ENCODE assay signal across 9 cellular contexts in the genomic region with DNA sequence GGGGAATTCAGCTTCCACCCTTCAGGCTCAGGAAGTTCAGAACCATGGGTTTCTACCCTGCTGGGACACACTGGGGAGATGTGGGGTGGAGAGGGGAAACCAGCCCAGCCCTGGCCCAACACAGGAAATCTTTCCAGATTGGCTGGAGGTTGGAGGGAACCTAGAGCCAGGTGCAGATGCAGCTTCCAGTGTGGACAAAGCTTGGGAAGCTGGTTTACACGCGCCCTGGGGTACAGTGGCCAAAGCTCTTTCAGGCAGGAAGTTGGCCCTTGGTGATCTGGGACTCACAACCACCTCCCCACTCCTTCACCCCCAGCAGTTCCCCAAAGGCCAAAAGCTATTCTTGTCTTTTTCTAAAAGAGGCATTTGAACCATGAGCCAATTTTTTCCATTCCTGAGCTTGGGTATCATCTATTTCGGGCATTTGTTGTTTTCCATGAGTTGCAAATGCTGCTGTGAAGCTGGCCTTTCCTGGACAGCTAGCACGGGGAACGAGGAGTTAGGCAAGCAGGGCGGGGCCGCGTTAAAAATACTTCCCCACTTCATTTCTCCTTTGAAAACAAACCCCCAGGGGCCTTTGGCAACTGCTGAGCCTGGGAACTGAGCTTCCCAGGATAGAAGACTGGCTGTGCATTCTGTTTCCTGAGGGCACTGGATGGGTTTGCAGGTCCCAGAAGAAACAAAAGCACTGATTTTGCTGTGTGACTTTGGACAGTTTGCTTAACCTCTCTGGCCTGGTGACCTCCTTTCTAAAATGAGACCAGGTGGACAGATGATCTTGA. TPM values are rescaled to one million over a fixed set of nuclear protein-coding genes. Genes with fewer than 3 reads are reported as not detected.
A peak's percentile ranks its signal among the peaks of the same experiment; 100 is the strongest.
DNase-seq lines count a peak whose midpoint lies in the region; ATAC-seq and TF ChIP-seq lines count a peak whose summit lies in the region.
"Had no signal": no experiment of that assay in that cellular context is flagged by ENCODE, and none has a peak within 500 bp of the region (broad histone marks: within the 10 kb centered on the region; RNA-seq: fewer than 3 reads in every experiment).

No MANE protein-coding gene starts in this region.

- H2BK12ac ChIP-seq in trophoblast cell (ENCODE audit: low read length) = no peak overlapping the region

- H3K36me3 ChIP-seq in esophagus muscularis mucosa = no peaks in the 10 kb centered on the region
- H3K36me3 ChIP-seq in trophoblast cell (ENCODE audit: control insufficient read depth in 1 of 2, insufficient read depth in 2 of 2, low read length in 2 of 2) = no peaks in the 10 kb centered on the region
- H3K36me3 ChIP-seq in OCI-LY7 (ENCODE audit: insufficient read depth, low read length) = no peaks in the 10 kb centered on the region

- H3K36me3 Mint-ChIP-seq in CD14-positive monocyte = peaks cover 0 to 4% of the 10 kb centered on the region in 2 donors

- H4K20me1 ChIP-seq in OCI-LY7 (ENCODE audit: insufficient read depth, low read length) = peaks cover 1% of the 10 kb centered on the region; the same call in 1 of the 2 replicates

- H3K4me3 Mint-ChIP-seq in CD14-positive monocyte = peak overlapping the region; percentile 12 to 67

- no peak for ATAC-seq in GM19455 (IDR thresholded peaks at IDR 0.05; ENCODE audit: unreplicated experiment)

- TF ChIP-seq POLR2A in esophagus muscularis mucosa (IDR thresholded peaks at IDR 0.05; ENCODE audit: low read depth) = no peak

- H3K4me3 ChIP-seq in esophagus muscularis mucosa (peak overlapping the region in 2 of 4 donors; percentile 8 to 19), trophoblast cell (ENCODE audit: low read depth, low read length) (no peak overlapping the region), OCI-LY7 (ENCODE audit: low read depth, low read length, poor library complexity, severe bottlenecking) (no peak overlapping the region)

- TF ChIP-seq EP300 in esophagus muscularis mucosa (IDR thresholded peaks at IDR 0.05) = peak; percentile 82

- H3K27me3 ChIP-seq in esophagus muscularis mucosa = no peaks in the 10 kb centered on the region
- peaks cover 15% of the 10 kb centered on the region for H3K27me3 ChIP-seq in trophoblast cell (ENCODE audit: insufficient read depth, low read length)

- no peak overlapping the region for H3K14ac ChIP-seq in trophoblast cell (ENCODE audit: low read length)

- DNase-seq in CD14-positive monocyte (ENCODE audit: low spot score) (peak; percentile 68), NOMO-1 treated with DMSO at 0.1 percent for 48 hours (lab: John Stamatoyannopoulos, UW; ENCODE audit: unreplicated experiment) (peak; percentile 65), esophagus muscularis mucosa (ENCODE audit: extremely low spot score) (peak; percentile 97), trophoblast cell (peak; percentile 94), mesenteric fat pad (ENCODE audit: low spot score) (no peak), kidney tubule cell (ENCODE audit: low spot score) (no peak), OCI-LY7 (ENCODE audit: low spot score) (no peak)
- DNase-seq: activated CD4-positive, alpha-beta T cell treated with anti-CD3 and anti-CD28 coated beads, Interleukin-2, amount 50 U/mL, for 1 hour had no signal

- H3K4me1 ChIP-seq in esophagus muscularis mucosa (peaks cover 74 to 92% (median 85%) of the 10 kb centered on the region in 4 donors), trophoblast cell (ENCODE audit: control insufficient read depth in 1 of 2, insufficient read depth in 2 of 2, low read length in 2 of 2) (peaks cover 9 to 10% of the 10 kb centered on the region in 2 experiments), OCI-LY7 (ENCODE audit: insufficient read depth, low read length, poor library complexity, severe bottlenecking) (peaks cover 12% of the 10 kb centered on the region)

- H3K9me3 ChIP-seq in esophagus muscularis mucosa = no peaks in the 10 kb centered on the region
- no peaks in the 10 kb centered on the region for H3K9me3 ChIP-seq in trophoblast cell (ENCODE audit: insufficient read depth, low read depth, low read length)
- H3K9me3 ChIP-seq in OCI-LY7 (ENCODE audit: low read length) = no peaks in the 10 kb centered on the region

- H3K4me1 Mint-ChIP-seq in CD14-positive monocyte = peaks cover 65% of the 10 kb centered on the region

- intact Hi-C loops in CD14-positive monocyte (cut with micrococcal nuclease) (loop anchor here (10.0 kb wide), 1 partner anchor 389 kb away; a partner anchor contains a TSS), esophagus muscularis mucosa (cut with DNase I) (no loop called here), OCI-LY7 (cut with micrococcal nuclease; ENCODE audit: unreplicated experiment) (no loop called here)

- H3K23ac ChIP-seq in trophoblast cell (ENCODE audit: low read length) = no peak overlapping the region

- no peak overlapping the region for H3K4ac ChIP-seq in trophoblast cell (ENCODE audit: low read depth, low read length)

- no peak overlapping the region for H3K4me2 ChIP-seq in trophoblast cell (ENCODE audit: low read length)
- H3K4me2 ChIP-seq in OCI-LY7 (ENCODE audit: low read length) = no peak overlapping the region

- H2BK120ac ChIP-seq in trophoblast cell (ENCODE audit: insufficient read depth, low read length, poor library complexity) = no peak overlapping the region

- H2BK5ac ChIP-seq in trophoblast cell (ENCODE audit: low read depth, low read length, poor library complexity) = no peak overlapping the region

- H3K27me3 Mint-ChIP-seq in CD14-positive monocyte (ENCODE audit: low read depth in 3 of 3) = peaks cover 6 to 21% (median 16%) of the 10 kb centered on the region in 3 donors

- no peak overlapping the region for H3K9ac ChIP-seq in trophoblast cell (ENCODE audit: low read length)

- no TSS peak for BruUV-seq in OCI-LY7 (replicated peaks; lab: Mats Ljungman, UMichigan)

- no peaks in the 10 kb centered on the region for H3K79me1 ChIP-seq in trophoblast cell (ENCODE audit: low read length)

- no peak for TF ChIP-seq CTCF in CD14-positive monocyte (IDR thresholded peaks at IDR 0.05)
- TF ChIP-seq CTCF in esophagus muscularis mucosa (IDR thresholded peaks at IDR 0.05) = no peak
- no peak for TF ChIP-seq CTCF in OCI-LY7 (conservative IDR thresholded peaks at IDR 0.05; ENCODE audit: low read length)

- H2AK5ac ChIP-seq in trophoblast cell (ENCODE audit: low read length) = no peak overlapping the region

- no peak overlapping the region for H4K8ac ChIP-seq in trophoblast cell (ENCODE audit: low read depth, low read length)

- CTCF ChIA-PET in OCI-LY7 (lab: Charles Lee; ENCODE audit: unreplicated experiment) = no interaction called here

- no peak overlapping the region for H3K18ac ChIP-seq in trophoblast cell (ENCODE audit: low read length)

- H3K9me2 ChIP-seq in OCI-LY7 (ENCODE audit: insufficient read depth, low read length) = no peaks in the 10 kb centered on the region

- H2AFZ ChIP-seq in trophoblast cell (ENCODE audit: insufficient read depth, low read length, poor library complexity) (no peak overlapping the region), OCI-LY7 (ENCODE audit: low read length) (no peak overlapping the region)

- H3K79me2 ChIP-seq in trophoblast cell (ENCODE audit: control insufficient read depth, insufficient read depth, low read length, poor library complexity) = no peaks in the 10 kb centered on the region
- no peaks in the 10 kb centered on the region for H3K79me2 ChIP-seq in OCI-LY7 (ENCODE audit: insufficient read depth, low read depth, low read length)

- H3K9me3 Mint-ChIP-seq in CD14-positive monocyte = peaks cover 0 to 4% (median 0%) of the 10 kb centered on the region in 7 donors

- H3K27ac ChIP-seq in esophagus muscularis mucosa (replicated peaks in 1 of 4) (peak overlapping the region; percentile 93 to 100 (median 98)), trophoblast cell (ENCODE audit: low read depth, low read length) (no peak overlapping the region), OCI-LY7 (ENCODE audit: low read depth, low read length, poor library complexity, severe bottlenecking) (no peak overlapping the region)

- H3K27ac Mint-ChIP-seq in CD14-positive monocyte = peak overlapping the region; percentile 88 to 95 (median 93)

- H4K12ac ChIP-seq in trophoblast cell (ENCODE audit: low read depth, low read length) = no peak overlapping the region

- H4K91ac ChIP-seq in trophoblast cell (ENCODE audit: low read depth, low read length) = no peak overlapping the region

- WGBS in esophagus muscularis mucosa = 5% methylated on average over 8 of the region's 8 CpGs
- no CpG with 5 or more reads among the region's 8 CpGs for WGBS in trophoblast cell (ENCODE audit: extremely low coverage, insufficient coverage, insufficient read length)

- POLR2A ChIA-PET in OCI-LY7 (lab: Charles Lee) = no interaction called here

RNA-seq across cellular contexts. Expression of a gene that starts 3.1 kb away (rescaled TPM):
- 10 to 100 TPM; 27.8 to 37.7 TPM for polyA plus RNA-seq in CD14-positive monocyte
- 100 to 1,000 TPM in 1 of 4 donors, 10 to 100 TPM in 3; 26.2 to 238 (median 70.7) TPM for total RNA-seq in esophagus muscularis mucosa
- 1.3 and 1.4 TPM in 2 replicates for polyA plus RNA-seq in trophoblast cell (2013)
- total RNA-seq in mesenteric fat pad = 50.9 TPM
- 4.4 and 6.0 TPM in 2 replicates for total RNA-seq in OCI-LY7 (2014; rRNA removed; shearing (Covaris generic))
- 5.7 and 6.0 TPM in 2 replicates for total RNA-seq in OCI-LY7 (2022)

RNA-seq across cellular contexts. Expression of a gene that starts 28.3 kb away (rescaled TPM):
- not detected for polyA plus RNA-seq in CD14-positive monocyte
- total RNA-seq in esophagus muscularis mucosa (not detected), mesenteric fat pad (not detected), OCI-LY7 (2022) (not detected in 2 replicates)
- 0.47 and 0.51 TPM in 2 replicates for polyA plus RNA-seq in trophoblast cell (2013)
- not detected in 2 replicates for total RNA-seq in OCI-LY7 (2014; rRNA removed; shearing (Covaris generic))

Comparison
In these comparisons a context has a peak if more than half of its experiments do, and no peak if none do; other contexts are left out.
1. DNase-seq: peak in CD14-positive monocyte (single experiment), NOMO-1 treated with DMSO at 0.1 percent for 48 hours (single experiment), esophagus muscularis mucosa (single experiment) and trophoblast cell (2 of 2); none in mesenteric fat pad (single experiment), kidney tubule cell (single experiment) and OCI-LY7 (single experiment).
2. H3K27ac ChIP-seq: peak in esophagus muscularis mucosa (4 of 4); none in trophoblast cell (single experiment) and OCI-LY7 (single experiment).
3. intact Hi-C loops: an anchor here in CD14-positive monocyte (10.0 kb wide); none called in esophagus muscularis mucosa and OCI-LY7.